9 cellular contexts compared by ENCODE assay signal in the genomic region with DNA sequence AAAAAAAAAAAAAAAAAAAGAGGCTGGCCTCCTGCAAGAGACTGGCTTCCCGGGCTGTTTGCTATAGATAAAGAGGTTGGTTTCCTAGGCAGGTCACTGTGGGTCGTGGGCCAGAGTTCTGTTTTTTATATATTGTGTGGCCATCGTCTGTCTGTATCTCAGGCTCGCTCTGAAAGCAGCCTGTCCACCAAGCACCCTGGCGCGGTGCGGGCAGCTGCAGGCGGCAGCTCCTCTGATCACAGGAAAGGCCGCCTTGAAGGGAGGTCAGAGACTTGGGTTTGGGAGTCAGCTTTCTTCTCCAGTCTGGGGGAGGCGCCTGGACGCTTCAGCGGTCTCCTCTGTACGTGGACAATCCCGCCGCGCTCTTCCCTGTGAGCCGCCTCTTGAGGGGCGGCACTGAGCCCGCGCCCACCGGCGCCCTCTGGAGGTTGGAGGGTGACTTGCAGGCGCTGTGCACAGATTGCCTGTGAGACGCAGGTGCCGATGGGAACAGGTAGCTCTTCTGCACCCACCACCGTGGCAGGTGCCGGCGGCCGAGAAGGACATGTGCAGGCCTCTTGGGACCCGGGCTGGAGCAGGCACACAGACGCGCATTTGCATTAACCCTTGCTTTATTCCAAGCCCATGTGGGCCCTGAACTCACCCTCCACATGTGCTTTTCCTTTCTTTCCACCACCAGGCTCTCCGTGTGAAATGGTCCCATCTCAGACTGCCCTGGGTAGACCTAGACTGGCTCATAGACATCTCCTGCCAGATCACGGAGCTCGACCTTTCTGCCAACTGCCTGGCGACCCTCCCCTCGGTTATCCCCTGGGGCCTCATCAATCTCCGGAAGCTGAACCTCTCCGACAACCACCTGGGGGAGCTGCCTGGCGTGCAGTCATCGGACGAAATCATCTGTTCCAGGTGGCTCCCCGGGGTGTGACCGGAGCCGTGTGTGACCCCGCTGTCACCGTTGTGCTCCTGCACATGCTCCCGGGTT.
DNase-seq lines count a peak whose midpoint lies in the region; ATAC-seq, FAIRE-seq and TF ChIP-seq lines count a peak whose summit lies in the region.
"Had no signal": no experiment of that assay in that cellular context is flagged by ENCODE, and none has a peak within 500 bp of the region (broad histone marks: within the 10 kb centered on the region; RNA-seq: fewer than 3 reads in every experiment).

No MANE protein-coding gene starts in this region.

- TF ChIP-seq CTCF in WI38 (IDR thresholded peaks at IDR 0.05; ENCODE audit: low read depth, low read length) (peak; percentile 88), bronchial epithelial cell (IDR thresholded peaks at IDR 0.05; ENCODE audit: insufficient read depth, low read length, severe bottlenecking) (peak; percentile 100)

- H3K4me3 ChIP-seq in WI38 (ENCODE audit: low read depth, low read length), result no peak overlapping the region
- peak overlapping the region; percentile 63 for H3K4me3 ChIP-seq in bronchial epithelial cell (ENCODE audit: low read depth, low read length)

- no peaks in the 10 kb centered on the region for H3K27me3 ChIP-seq in bronchial epithelial cell (ENCODE audit: control insufficient read depth, insufficient read depth, low read length)

- peak; percentile 89 for ATAC-seq in HG03045 (IDR thresholded peaks at IDR 0.05; ENCODE audit: unreplicated experiment)

- peaks cover 6% of the 10 kb centered on the region for H3K36me3 ChIP-seq in bronchial epithelial cell (ENCODE audit: control insufficient read depth, insufficient read depth, low read length)

- DNase-seq in DMS 273 (lab: John Stamatoyannopoulos, UW; ENCODE audit: unreplicated experiment) (peak; percentile 87), DMS 273 treated with DMSO at 0.1 percent for 48 hours (lab: John Stamatoyannopoulos, UW) (no peak), NCI-H2081 treated with DMSO at 0.1 percent for 48 hours (lab: John Stamatoyannopoulos, UW) (peak; percentile 68), bronchial epithelial cell (ENCODE audit: low read depth) (peak; percentile 68), islet precursor cell (peak; percentile 93)
- DNase-seq in stimulated activated CD4-positive, alpha-beta T cell treated with anti-CD3 and anti-CD28 coated beads, Interleukin-12 subunit alpha, Interleukin-12 subunit beta, amount 100 ng/mL, for 4 hours, result peak; percentile 89

- no peak for FAIRE-seq in bronchial epithelial cell (lab: Jason Lieb, UNC)
- FAIRE-seq: A204.1 had no signal
